In the genomic region with DNA sequence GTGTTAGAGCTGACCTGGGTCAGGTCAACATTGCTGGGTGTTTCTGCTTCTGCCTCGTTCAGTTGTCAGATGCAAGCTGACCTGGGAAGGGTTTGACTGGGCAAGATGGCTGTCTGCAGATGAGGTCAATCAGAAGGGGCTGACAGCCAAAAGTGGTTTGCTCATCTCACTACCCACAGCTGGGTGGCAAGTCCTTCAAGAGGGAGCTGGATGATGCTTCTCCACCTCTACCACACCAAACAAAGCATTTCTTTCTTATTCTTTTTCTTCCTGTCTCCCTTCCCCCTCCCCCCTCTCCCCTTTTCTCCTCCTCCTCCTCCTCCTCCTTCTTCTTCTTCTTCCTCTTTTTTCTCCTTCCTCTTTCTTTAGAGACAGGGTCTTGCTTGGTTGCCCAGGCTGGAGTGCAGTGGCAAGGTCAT, we compare ENCODE assay signal across 24 cellular contexts.
DNase-seq lines count a peak whose midpoint lies in the region; ATAC-seq, FAIRE-seq and TF ChIP-seq lines count a peak whose summit lies in the region.
"Had no signal": no experiment of that assay in that cellular context is flagged by ENCODE, and none has a peak within 500 bp of the region (broad histone marks: within the 10 kb centered on the region; RNA-seq: fewer than 3 reads in every experiment).

No MANE protein-coding gene starts in this region.

- H3K27ac ChIP-seq in DND-41 (ENCODE audit: low read length) = 0 out of 2 replicates have a peak overlapping the region, but pooled peaks have one; percentile 9
- no peak overlapping the region for H3K27ac ChIP-seq in colonic mucosa
- H3K27ac ChIP-seq: cardiac muscle cell, dorsolateral prefrontal cortex, foreskin keratinocyte, KMS-11, SK-N-MC had no signal

- no peak for DNase-seq in DND-41
- DNase-seq in GM12892 (ENCODE audit: insufficient read length) = no peak
- DNase-seq in MV-4-11 (lab: John Stamatoyannopoulos, UW) = peak; percentile 41
- DNase-seq in activated effector memory CD4-positive, alpha-beta T cell treated with anti-CD3 and anti-CD28 coated beads, Interleukin-2, amount 50 U/mL, for 16 hours = no peak
- DNase-seq in T-helper 2 cell = no peak
- no peak for DNase-seq in colonic mucosa
- DNase-seq: amniotic stem cell, COR-L47, dorsolateral prefrontal cortex, foreskin keratinocyte, HCEC 1CT, hippocampal formation, NCI-H1417, NCI-H526 treated with DMSO at 0.1 percent for 48 hours, right cardiac atrium, T1000 had no signal

- intact Hi-C loops in dendritic cell treated with granulocyte-macrophage colony-stimulating factor and Interleukin-4, amounts not matched to agents 40 ng/mL and 50 ng/mL, for 4 days (cut with micrococcal nuclease) = loop anchor here (10.0 kb wide), 1 partner anchor 70 kb away; no protein-coding TSS in a partner anchor
- intact Hi-C loops in colonic mucosa (cut with DNase I) = no loop called here

- H3K27me3 Mint-ChIP-seq in dendritic cell treated with granulocyte-macrophage colony-stimulating factor and Interleukin-4, amounts not matched to agents 40 ng/mL and 50 ng/mL, for 4 days = no peaks in the 10 kb centered on the region

- no peak for TF ChIP-seq CTCF in DND-41 (IDR thresholded peaks at IDR 0.05; ENCODE audit: borderline replicate concordance, extremely low read depth, low read length, poor library complexity, severe bottlenecking)
- no peak for TF ChIP-seq CTCF in colonic mucosa (IDR thresholded peaks at IDR 0.05)

- H3K4me3 ChIP-seq in DND-41 (ENCODE audit: low read depth in 1 of 2, low read length in 2 of 2) (no peak overlapping the region), colonic mucosa (no peak overlapping the region)
- H3K4me3 ChIP-seq: cardiac muscle cell, dorsolateral prefrontal cortex, lung, SK-N-MC had no signal

- H3K27ac Mint-ChIP-seq in dendritic cell treated with granulocyte-macrophage colony-stimulating factor and Interleukin-4, amounts not matched to agents 40 ng/mL and 50 ng/mL, for 4 days = peak overlapping the region; percentile 57

- no peaks in the 10 kb centered on the region for H3K79me2 ChIP-seq in DND-41 (ENCODE audit: insufficient read depth, low read length)

- 0 out of 2 replicates have a peak overlapping the region, but pooled peaks have one; percentile 16 for H2AFZ ChIP-seq in DND-41 (ENCODE audit: low read depth, low read length)

- H3K4me1 ChIP-seq in DND-41 (ENCODE audit: insufficient read depth, low read length) = peaks cover 12% of the 10 kb centered on the region
- H3K4me1 ChIP-seq in colonic mucosa = no peaks in the 10 kb centered on the region

- peaks cover 32% of the 10 kb centered on the region for H3K4me1 Mint-ChIP-seq in dendritic cell treated with granulocyte-macrophage colony-stimulating factor and Interleukin-4, amounts not matched to agents 40 ng/mL and 50 ng/mL, for 4 days (ENCODE audit: low read depth)

- H3K27me3 ChIP-seq in DND-41 (ENCODE audit: insufficient read depth, low read length, poor library complexity) (no peaks in the 10 kb centered on the region), colonic mucosa (no peaks in the 10 kb centered on the region)
- H3K27me3 ChIP-seq: cardiac muscle cell, dorsolateral prefrontal cortex, foreskin keratinocyte had no signal

- TF ChIP-seq POLR2A in GM12892 (IDR thresholded peaks at IDR 0.05; ENCODE audit: low read depth, low read length) = peak; percentile 27; the same call in 1 of the 2 replicates

- H3K36me3 ChIP-seq in DND-41 (ENCODE audit: insufficient read depth, low read length) = no peaks in the 10 kb centered on the region
- no peaks in the 10 kb centered on the region for H3K36me3 ChIP-seq in colonic mucosa
- H3K36me3 ChIP-seq: cardiac muscle cell had no signal

- no peak overlapping the region for H3K9ac ChIP-seq in DND-41 (ENCODE audit: low read depth, low read length)
- no peak overlapping the region for H3K9ac ChIP-seq in colonic mucosa (ENCODE audit: low read depth in 2 of 2, low read length in 2 of 2)
- H3K9ac ChIP-seq: KMS-11 had no signal

- H3K4me3 Mint-ChIP-seq in dendritic cell treated with granulocyte-macrophage colony-stimulating factor and Interleukin-4, amounts not matched to agents 40 ng/mL and 50 ng/mL, for 4 days = no peak overlapping the region

- no peak overlapping the region for H3K4me2 ChIP-seq in DND-41 (ENCODE audit: insufficient read depth, low read length)

- H3K9me3 ChIP-seq in DND-41 (ENCODE audit: insufficient read depth, low read length, severe bottlenecking) = no peaks in the 10 kb centered on the region
- no peaks in the 10 kb centered on the region for H3K9me3 ChIP-seq in colonic mucosa

- no peaks in the 10 kb centered on the region for H4K20me1 ChIP-seq in DND-41 (ENCODE audit: insufficient read depth, low read length)

- H3K9me3 Mint-ChIP-seq in dendritic cell treated with granulocyte-macrophage colony-stimulating factor and Interleukin-4, amounts not matched to agents 40 ng/mL and 50 ng/mL, for 4 days = peaks cover 24% of the 10 kb centered on the region

- ATAC-seq in DND-41 (ENCODE audit: insufficient read depth, low read depth) = no peak
- ATAC-seq: activated CD4-positive, CD25-positive, alpha-beta regulatory T cell treated with anti-CD3 and anti-CD28 coated beads, Interleukin-2, amount 50 U/mL, for 24 hours; foreskin keratinocyte; right cardiac atrium had no signal

- H3K36me3 Mint-ChIP-seq in dendritic cell treated with granulocyte-macrophage colony-stimulating factor and Interleukin-4, amounts not matched to agents 40 ng/mL and 50 ng/mL, for 4 days (ENCODE audit: low read depth) = no peaks in the 10 kb centered on the region

- peak; percentile 87 for FAIRE-seq in GM12892 (lab: Jason Lieb, UNC)
- FAIRE-seq: islet of Langerhans, RCC 7860 had no signal
